8 cellular contexts compared by ENCODE assay signal in genomic region chr4:1010522-1011021, GRCh38. TPM values are rescaled to one million over a fixed set of nuclear protein-coding genes. Genes with fewer than 3 reads are reported as not detected.
DNase-seq lines count a peak whose midpoint lies in the region; TF ChIP-seq lines count a peak whose summit lies in the region.

No MANE protein-coding gene starts in this region.

- H3K36me3 ChIP-seq in cardiac muscle cell (no peaks in the 10 kb centered on the region), sigmoid colon (no peaks in the 10 kb centered on the region)

- TF ChIP-seq CTCF in cardiac muscle cell (IDR thresholded peaks at IDR 0.05; ENCODE audit: low read depth, low read length) (no peak), sigmoid colon (IDR thresholded peaks at IDR 0.05) (no peak)

- TF ChIP-seq EP300 in sigmoid colon (IDR thresholded peaks at IDR 0.05), result no peak

- CTCF ChIA-PET in HEK293T (lab: Yijun Ruan, JAX), result no interaction called here

- H3K4me1 ChIP-seq in cardiac muscle cell (ENCODE audit: low read depth), result no peaks in the 10 kb centered on the region
- peaks cover 0 to 34% (median 32%) of the 10 kb centered on the region in 4 donors for H3K4me1 ChIP-seq in sigmoid colon

- no peak overlapping the region for H3K27ac ChIP-seq in cardiac muscle cell
- H3K27ac ChIP-seq in sigmoid colon, result peak overlapping the region; percentile 69 to 86 (median 72)

- no peak for TF ChIP-seq POLR2A in sigmoid colon (IDR thresholded peaks at IDR 0.05)

- H3K4me3 ChIP-seq in cardiac muscle cell (peak overlapping the region; percentile 44), sigmoid colon (peak overlapping the region; percentile 30 to 74 (median 61))

- no peaks in the 10 kb centered on the region for H3K9me3 ChIP-seq in cardiac muscle cell (ENCODE audit: low read depth)
- no peaks in the 10 kb centered on the region for H3K9me3 ChIP-seq in sigmoid colon

- 1% methylated on average over 28 of the region's 28 CpGs for WGBS in sigmoid colon, 2 donors

- intact Hi-C loops in sigmoid colon (cut with DNase I), result no loop called here

- H3K27me3 ChIP-seq in cardiac muscle cell (peaks cover 62% of the 10 kb centered on the region), sigmoid colon (peaks cover 8 to 34% (median 24%) of the 10 kb centered on the region in 3 donors)

- DNase-seq in AG08396 (ENCODE audit: low spot score) (peak; percentile 83), HEK293T (ENCODE audit: extremely low spot score) (no peak), SIG-M5 (lab: John Stamatoyannopoulos, UW) (peak; percentile 41), cardiac muscle cell (ENCODE audit: low read depth in 1 of 2, low spot score in 1 of 2) (peak in 1 of 2 donors; percentile 94), sigmoid colon (peak; percentile 90), NCI-H1048 (lab: John Stamatoyannopoulos, UW) (no peak), DMS 273 treated with DMSO at 0.1 percent for 48 hours (lab: John Stamatoyannopoulos, UW) (no peak)
- DNase-seq in activated gamma-delta T cell treated with anti-CD3 and anti-CD28 coated beads, Interleukin-2, amount 50 U/mL, for 16 hours (ENCODE audit: low read depth), result peak; percentile 49

- POLR2A ChIA-PET in HEK293T (lab: Yijun Ruan, JAX), result interaction anchor here (0.7 to 1.8 kb wide), 2 partner anchors 23 to 78 kb away, joined by 4 to 5 read pairs; partner anchors contain the start of genes GAK, IDUA and TMEM175

TF ChIP-seq in HEK293T, 16 proteins besides CTCF, POLR2A, EP300 and RAD21:
- TF ChIP-seq ELF4 (IDR thresholded peaks at IDR 0.05), result no peak
- no peak for TF ChIP-seq LEF1 (IDR thresholded peaks at IDR 0.05; ENCODE audit: borderline replicate concordance)
- TF ChIP-seq FOXK2 (IDR thresholded peaks at IDR 0.05), result no peak
- peak; percentile 51; the same call in 1 of the 2 replicates for TF ChIP-seq L3MBTL2 (conservative IDR thresholded peaks at IDR 0.05)
- TF ChIP-seq, protein P1, sequence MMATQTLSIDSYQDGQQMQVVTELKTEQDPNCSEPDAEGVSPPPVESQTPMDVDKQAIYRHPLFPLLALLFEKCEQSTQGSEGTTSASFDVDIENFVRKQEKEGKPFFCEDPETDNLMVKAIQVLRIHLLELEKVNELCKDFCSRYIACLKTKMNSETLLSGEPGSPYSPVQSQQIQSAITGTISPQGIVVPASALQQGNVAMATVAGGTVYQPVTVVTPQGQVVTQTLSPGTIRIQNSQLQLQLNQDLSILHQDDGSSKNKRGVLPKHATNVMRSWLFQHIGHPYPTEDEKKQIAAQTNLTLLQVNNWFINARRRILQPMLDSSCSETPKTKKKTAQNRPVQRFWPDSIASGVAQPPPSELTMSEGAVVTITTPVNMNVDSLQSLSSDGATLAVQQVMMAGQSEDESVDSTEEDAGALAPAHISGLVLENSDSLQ (IDR thresholded peaks at IDR 0.05), result peak; percentile 80
- no peak for TF ChIP-seq TARDBP (IDR thresholded peaks at IDR 0.05)
- no peak for TF ChIP-seq CTBP1 (IDR thresholded peaks at IDR 0.05; ENCODE audit: borderline replicate concordance)
- no peak for TF ChIP-seq NFRKB (IDR thresholded peaks at IDR 0.05)
- no peak for TF ChIP-seq FOXM1 (IDR thresholded peaks at IDR 0.05; ENCODE audit: borderline replicate concordance)
- no peak for TF ChIP-seq FOXA1 (IDR thresholded peaks at IDR 0.05)

RNA-seq across cellular contexts. Expression of gene FGFRL1, which starts 0.9 kb away (rescaled TPM):
- total RNA-seq in cardiac muscle cell (32.7 and 40.7 TPM in 2 replicates), sigmoid colon (10 to 100 TPM in 1 of 4 donors, 1 to 10 TPM in 3; 6.1 to 10.0 (median 8.0) TPM)
- polyA plus RNA-seq in cardiac muscle cell (18.7 and 22.9 TPM in 2 replicates), sigmoid colon (10 to 100 TPM in 1 of 3 donors, 1 to 10 TPM in 2; 1.2 to 12.1 (median 3.0) TPM)

RNA-seq across cellular contexts. Expression of gene SLC26A1, which starts 17.4 kb away (rescaled TPM):
- 0.25 and 0.77 TPM in 2 replicates for total RNA-seq in cardiac muscle cell
- 2.8 and 6.3 TPM in 2 replicates for polyA plus RNA-seq in cardiac muscle cell
- not detected for total RNA-seq in sigmoid colon
- polyA plus RNA-seq in sigmoid colon, result 1 to 10 TPM in 1 of 3 donors, not detected in 2; 1.1 TPM

RNA-seq across cellular contexts. Expression of gene IDUA, which starts 23.7 kb away (rescaled TPM):
- total RNA-seq in cardiac muscle cell (13.0 and 14.9 TPM in 2 replicates), sigmoid colon (10 to 100 TPM in 1 of 4 donors, 1 to 10 TPM in 3; 7.1 to 15.2 (median 7.6) TPM)
- polyA plus RNA-seq in cardiac muscle cell (29.9 and 34.0 TPM in 2 replicates), sigmoid colon (10 to 100 TPM in 1 of 3 donors, 1 to 10 TPM in 2; 1.2 to 13.3 (median 4.2) TPM)

RNA-seq across cellular contexts. Expression of gene DGKQ, which starts 37.2 kb away (rescaled TPM):
- total RNA-seq in cardiac muscle cell (15.9 and 17.1 TPM in 2 replicates), sigmoid colon (1 to 10 TPM; 3.5 to 8.9 (median 5.1) TPM)
- polyA plus RNA-seq in cardiac muscle cell (13.5 and 15.1 TPM in 2 replicates), sigmoid colon (10 to 100 TPM; 19.8 to 26.2 (median 23.6) TPM)

Comparison
In these comparisons a context has a peak if more than half of its experiments do, and no peak if none do; other contexts are left out.
1. DNase-seq: peak in AG08396 (single experiment), SIG-M5 (single experiment), activated gamma-delta T cell treated with anti-CD3 and anti-CD28 coated beads, Interleukin-2, amount 50 U/mL, for 16 hours (single experiment) and sigmoid colon (single experiment); none in HEK293T (single experiment), NCI-H1048 (single experiment) and DMS 273 treated with DMSO at 0.1 percent for 48 hours (single experiment).